Comparison of ENCODE assay signal across 26 cellular contexts in the genomic region with DNA sequence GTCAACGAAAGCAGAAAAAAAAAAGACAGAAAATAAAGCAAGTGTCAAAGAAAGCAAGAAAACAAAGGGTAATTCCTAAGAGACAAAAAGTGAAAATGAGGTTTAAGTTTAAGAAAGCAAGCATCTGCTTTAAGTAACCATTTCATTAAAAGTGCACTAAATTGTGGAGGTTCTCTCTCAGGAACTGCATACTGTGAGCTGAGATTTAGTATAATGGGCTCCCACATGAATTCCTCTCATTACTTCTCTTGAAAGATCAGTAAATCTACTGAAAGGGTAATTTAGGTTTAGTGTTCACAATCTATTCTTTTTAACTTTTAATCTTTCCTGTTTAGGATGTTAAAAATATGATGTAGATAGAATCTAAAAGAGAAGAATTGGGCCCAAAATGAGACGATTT.
"Had no signal": no experiment of that assay in that cellular context is flagged by ENCODE, and none has a peak within 500 bp of the region (broad histone marks: within the 10 kb centered on the region; RNA-seq: fewer than 3 reads in every experiment).

No MANE protein-coding gene starts in this region.

- H3K27me3 ChIP-seq: esophagus muscularis mucosa, foreskin keratinocyte, left lung, testis, tibial artery, upper lobe of left lung had no signal

- H3K27ac Mint-ChIP-seq: dendritic cell treated with granulocyte-macrophage colony-stimulating factor and Interleukin-4, amounts not matched to agents 40 ng/mL and 50 ng/mL, for 4 days; naive thymus-derived CD4-positive, alpha-beta T cell; progenitor cell of endocrine pancreas; stimulated activated effector memory CD8-positive, alpha-beta T cell treated with anti-CD3 and anti-CD28 coated beads, Interleukin-12 subunit alpha, Interleukin-12 subunit beta, amount 100 ng/mL, for 72 hours had no signal

- H3K27ac ChIP-seq: esophagus muscularis mucosa, foreskin keratinocyte, left lung, parathyroid adenoma, testis, tibial artery, upper lobe of left lung had no signal

- ATAC-seq: foreskin keratinocyte; left lung; naive thymus-derived CD4-positive, alpha-beta T cell; sciatic nerve; stimulated activated effector memory CD8-positive, alpha-beta T cell treated with anti-CD3 and anti-CD28 coated beads, Interleukin-12 subunit alpha, Interleukin-12 subunit beta, amount 100 ng/mL, for 72 hours; stimulated activated naive CD8-positive, alpha-beta T cell treated with anti-CD3 and anti-CD28 coated beads, Interleukin-15, Interleukin-2, amounts not matched to agents 100 U/mL and 50 U/mL, for 24 hours had no signal

- H3K79me2 ChIP-seq: parathyroid adenoma had no signal

- H3K4me1 ChIP-seq: foreskin keratinocyte, left lung, parathyroid adenoma, testis, tibial artery, upper lobe of left lung had no signal

- H3K36me3 ChIP-seq: esophagus muscularis mucosa, left lung, tibial artery, upper lobe of left lung had no signal

- H3K27me3 Mint-ChIP-seq: dendritic cell treated with granulocyte-macrophage colony-stimulating factor and Interleukin-4, amounts not matched to agents 40 ng/mL and 50 ng/mL, for 4 days; naive thymus-derived CD4-positive, alpha-beta T cell; progenitor cell of endocrine pancreas had no signal

- FAIRE-seq: colon, endothelial cell of umbilical vein, kidney, urothelium cell line had no signal

- H3K9me3 Mint-ChIP-seq: neural crest cell had no signal

- H3K36me3 Mint-ChIP-seq: stimulated activated effector memory CD8-positive, alpha-beta T cell treated with anti-CD3 and anti-CD28 coated beads, Interleukin-12 subunit alpha, Interleukin-12 subunit beta, amount 100 ng/mL, for 72 hours had no signal

- H3K4me1 Mint-ChIP-seq: naive thymus-derived CD4-positive, alpha-beta T cell; stimulated activated effector memory CD8-positive, alpha-beta T cell treated with anti-CD3 and anti-CD28 coated beads, Interleukin-12 subunit alpha, Interleukin-12 subunit beta, amount 100 ng/mL, for 72 hours had no signal

- H3K9ac ChIP-seq: parathyroid adenoma had no signal

- H3K4me3 Mint-ChIP-seq: dendritic cell treated with granulocyte-macrophage colony-stimulating factor and Interleukin-4, amounts not matched to agents 40 ng/mL and 50 ng/mL, for 4 days; naive thymus-derived CD4-positive, alpha-beta T cell; neural crest cell; stimulated activated effector memory CD8-positive, alpha-beta T cell treated with anti-CD3 and anti-CD28 coated beads, Interleukin-12 subunit alpha, Interleukin-12 subunit beta, amount 100 ng/mL, for 72 hours had no signal

- DNase-seq: central memory CD4-positive, alpha-beta T cell; effector CD8-positive, alpha-beta T cell; foreskin keratinocyte; hypothalamus; kidney; left lung; mesenchymal stem cell; midbrain; naive thymus-derived CD4-positive, alpha-beta T cell; stimulated activated CD4-positive, alpha-beta T cell treated with anti-CD3 and anti-CD28 coated beads, Interleukin-2, amount 100 ng/mL, for 24 hours; stimulated activated CD4-positive, alpha-beta T cell treated with anti-CD3 and anti-CD28 coated beads, Interleukin-4, amount 100 ng/mL, for 24 hours; stimulated activated naive CD8-positive, alpha-beta T cell treated with anti-CD3 and anti-CD28 coated beads, Interleukin-15, Interleukin-2, amounts not matched to agents 100 U/mL and 50 U/mL, for 24 hours; substantia nigra; testis; tibial artery; upper lobe of left lung had no signal

- H3K4me3 ChIP-seq: esophagus muscularis mucosa, left lung, testis, tibial artery, upper lobe of left lung had no signal

- H2AFZ ChIP-seq: parathyroid adenoma had no signal

- H3K9me3 ChIP-seq: esophagus muscularis mucosa, left lung, testis, tibial artery, upper lobe of left lung had no signal
